Comparison of ENCODE assay signal across 19 cellular contexts in the genomic region with DNA sequence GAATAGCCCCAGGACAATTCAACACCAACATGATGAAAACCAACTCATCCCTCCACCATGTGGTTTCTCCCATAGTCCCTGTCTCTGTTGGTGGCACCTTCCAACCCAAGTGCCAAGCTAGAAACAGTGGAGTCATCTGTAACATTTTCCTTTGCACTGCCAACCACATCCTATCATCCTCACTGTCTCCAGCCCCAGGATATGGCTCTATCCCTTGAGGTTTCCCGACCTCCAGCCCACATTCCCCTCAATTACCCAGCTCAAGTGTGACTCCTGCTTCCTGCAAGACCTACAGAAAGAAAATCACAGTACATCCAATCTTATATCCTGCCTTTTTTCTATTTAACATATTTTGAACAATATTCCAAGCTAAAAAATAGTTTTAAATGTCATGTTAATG. TPM values are rescaled to one million over a fixed set of nuclear protein-coding genes. Genes with fewer than 3 reads are reported as not detected.
DNase-seq lines count a peak whose midpoint lies in the region; TF ChIP-seq lines count a peak whose summit lies in the region.
"Had no signal": no experiment of that assay in that cellular context is flagged by ENCODE, and none has a peak within 500 bp of the region (broad histone marks: within the 10 kb centered on the region; RNA-seq: fewer than 3 reads in every experiment).

No MANE protein-coding gene starts in this region.

- H3K27me3 ChIP-seq in sigmoid colon = no peaks in the 10 kb centered on the region
- H3K27me3 ChIP-seq in WERI-Rb-1 (ENCODE audit: insufficient read depth, low read depth, severe bottlenecking) = peaks cover 74% of the 10 kb centered on the region

- in situ Hi-C loops in SK-MEL-5 (cut with HindIII; ENCODE audit: low pct_unique_long_range_greater_than_20kb, low sequenced_read_pairs) = no loop called here

- H3K36me3 ChIP-seq in sigmoid colon (no peaks in the 10 kb centered on the region), WERI-Rb-1 (no peaks in the 10 kb centered on the region)

- TF ChIP-seq POLR2A in sigmoid colon (IDR thresholded peaks at IDR 0.05) = no peak

- H3K4me1 ChIP-seq in sigmoid colon = no peaks in the 10 kb centered on the region

- TF ChIP-seq CTCF in sigmoid colon (IDR thresholded peaks at IDR 0.05) (no peak), WERI-Rb-1 (IDR thresholded peaks at IDR 0.05; ENCODE audit: low read depth, low read length) (no peak)

- H3K27ac ChIP-seq in sigmoid colon = no peak overlapping the region
- no peak overlapping the region for H3K27ac ChIP-seq in WERI-Rb-1
- H3K27ac ChIP-seq: GM23248 had no signal

- TF ChIP-seq EP300 in sigmoid colon (IDR thresholded peaks at IDR 0.05) = no peak

- DNase-seq in SK-MEL-5 (ENCODE audit: low read depth, low spot score) = peak; percentile 7
- peak; percentile 62 for DNase-seq in foreskin melanocyte
- peak; percentile 3 for DNase-seq in sigmoid colon
- no peak for DNase-seq in NCI-H1048 (lab: John Stamatoyannopoulos, UW)
- DNase-seq in HCEC 1CT = no peak
- no peak for DNase-seq in WERI-Rb-1
- DNase-seq: C1 segment of cervical spinal cord; Calu3; CD4-positive, alpha-beta memory T cell; COR-L47; DMS53; DMS79 treated with DMSO at 0.1 percent for 48 hours; GF-D8; GM23248; H7 had no signal

- intact Hi-C loops in sigmoid colon (cut with DNase I) = no loop called here

- H3K9me3 ChIP-seq in sigmoid colon = no peaks in the 10 kb centered on the region
- H3K9me3 ChIP-seq in WERI-Rb-1 (ENCODE audit: severe bottlenecking) = peaks cover 2% of the 10 kb centered on the region

- no peak overlapping the region for H3K4me3 ChIP-seq in sigmoid colon
- H3K4me3 ChIP-seq in WERI-Rb-1 (ENCODE audit: low read depth, low read length) = no peak overlapping the region
- H3K4me3 ChIP-seq: GM23248 had no signal

- 29 to 64% methylated on average over 1 of the region's 1 CpG for WGBS in sigmoid colon, 2 donors

RNA-seq across cellular contexts. Expression of a gene that starts 24.2 kb away (rescaled TPM):
- not detected in 2 replicates for total RNA-seq in SK-MEL-5 (2014; rRNA removed; shearing (Covaris generic))
- not detected in 2 replicates for polyA plus RNA-seq in SK-MEL-5 (2015; cell fraction: cytosol; rRNA removed)
- not detected in 2 replicates for polyA plus RNA-seq in SK-MEL-5 (2015; cell fraction: nucleus; rRNA removed)
- total RNA-seq in sigmoid colon = not detected
- not detected for polyA plus RNA-seq in sigmoid colon
- total RNA-seq: A172; A673; Calu3; CD4-positive, alpha-beta memory T cell; Daoy; GM23248; H7 had no signal
- polyA plus RNA-seq: BJ; CD4-positive, alpha-beta memory T cell; GM23248 had no signal

RNA-seq across cellular contexts. Expression of a gene that starts 36.6 kb away (rescaled TPM):
- 8.5 and 9.1 TPM in 2 replicates for total RNA-seq in SK-MEL-5 (2014; rRNA removed; shearing (Covaris generic))
- polyA plus RNA-seq in SK-MEL-5 (2015; cell fraction: cytosol; rRNA removed) = 9.5 and 13.3 TPM in 2 replicates
- polyA plus RNA-seq in SK-MEL-5 (2015; cell fraction: nucleus; rRNA removed) = 10.9 and 13.7 TPM in 2 replicates
- total RNA-seq in sigmoid colon = 10 to 100 TPM in 2 of 4 donors, 1 to 10 TPM in 2; 8.6 to 13.3 (median 9.9) TPM
- polyA plus RNA-seq in sigmoid colon = 1 to 10 TPM; 1.4 to 3.7 (median 2.4) TPM

Comparison
In these comparisons a context has a peak if more than half of its experiments do, and no peak if none do; other contexts are left out.
1. DNase-seq: peak in SK-MEL-5 (single experiment), foreskin melanocyte (single experiment) and sigmoid colon (single experiment); none in NCI-H1048 (single experiment), HCEC 1CT (single experiment) and WERI-Rb-1 (single experiment).